In genomic region chr9:68778635-68779034, GRCh38 we compare ENCODE assay signal across 1 cellular context.
TF ChIP-seq lines count a peak whose summit lies in the region.

No MANE protein-coding gene starts in this region.

TF ChIP-seq in GM23338, 12 proteins besides CTCF, POLR2A, EP300 and RAD21 (continued from another document):
- TF ChIP-seq ZNF462 (CRISPR knock-in tag; IDR thresholded peaks at IDR 0.05) (no peak), ETS1 (IDR thresholded peaks at IDR 0.05) (no peak), ZNF331 (CRISPR knock-in tag; IDR thresholded peaks at IDR 0.05; ENCODE audit: low read depth) (no peak), JUNB (IDR thresholded peaks at IDR 0.05; ENCODE audit: unreplicated experiment) (no peak), STAT1 (IDR thresholded peaks at IDR 0.05; ENCODE audit: unreplicated experiment) (no peak)
- TF ChIP-seq, protein P1, sequence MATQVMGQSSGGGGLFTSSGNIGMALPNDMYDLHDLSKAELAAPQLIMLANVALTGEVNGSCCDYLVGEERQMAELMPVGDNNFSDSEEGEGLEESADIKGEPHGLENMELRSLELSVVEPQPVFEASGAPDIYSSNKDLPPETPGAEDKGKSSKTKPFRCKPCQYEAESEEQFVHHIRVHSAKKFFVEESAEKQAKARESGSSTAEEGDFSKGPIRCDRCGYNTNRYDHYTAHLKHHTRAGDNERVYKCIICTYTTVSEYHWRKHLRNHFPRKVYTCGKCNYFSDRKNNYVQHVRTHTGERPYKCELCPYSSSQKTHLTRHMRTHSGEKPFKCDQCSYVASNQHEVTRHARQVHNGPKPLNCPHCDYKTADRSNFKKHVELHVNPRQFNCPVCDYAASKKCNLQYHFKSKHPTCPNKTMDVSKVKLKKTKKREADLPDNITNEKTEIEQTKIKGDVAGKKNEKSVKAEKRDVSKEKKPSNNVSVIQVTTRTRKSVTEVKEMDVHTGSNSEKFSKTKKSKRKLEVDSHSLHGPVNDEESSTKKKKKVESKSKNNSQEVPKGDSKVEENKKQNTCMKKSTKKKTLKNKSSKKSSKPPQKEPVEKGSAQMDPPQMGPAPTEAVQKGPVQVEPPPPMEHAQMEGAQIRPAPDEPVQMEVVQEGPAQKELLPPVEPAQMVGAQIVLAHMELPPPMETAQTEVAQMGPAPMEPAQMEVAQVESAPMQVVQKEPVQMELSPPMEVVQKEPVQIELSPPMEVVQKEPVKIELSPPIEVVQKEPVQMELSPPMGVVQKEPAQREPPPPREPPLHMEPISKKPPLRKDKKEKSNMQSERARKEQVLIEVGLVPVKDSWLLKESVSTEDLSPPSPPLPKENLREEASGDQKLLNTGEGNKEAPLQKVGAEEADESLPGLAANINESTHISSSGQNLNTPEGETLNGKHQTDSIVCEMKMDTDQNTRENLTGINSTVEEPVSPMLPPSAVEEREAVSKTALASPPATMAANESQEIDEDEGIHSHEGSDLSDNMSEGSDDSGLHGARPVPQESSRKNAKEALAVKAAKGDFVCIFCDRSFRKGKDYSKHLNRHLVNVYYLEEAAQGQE (IDR thresholded peaks at IDR 0.05; ENCODE audit: unreplicated experiment): no peak
